8 cellular contexts compared by ENCODE assay signal in genomic region chr1:200619894-200620272, GRCh38. TPM values are rescaled to one million over a fixed set of nuclear protein-coding genes. Genes with fewer than 3 reads are reported as not detected.
A peak's percentile ranks its signal among the peaks of the same experiment; 100 is the strongest.
DNase-seq lines count a peak whose midpoint lies in the region; ATAC-seq, FAIRE-seq and TF ChIP-seq lines count a peak whose summit lies in the region.

No MANE protein-coding gene starts in this region.

- no peak for TF ChIP-seq EP300 in A549 (IDR thresholded peaks at IDR 0.05)

- WGBS in A549 (ENCODE audit: missing lambda C conversion rate), result 3% methylated on average over 6 of the region's 6 CpGs

- H3K27me3 ChIP-seq in HL-60 (ENCODE audit: insufficient read depth, poor library complexity, severe bottlenecking) (no peaks in the 10 kb centered on the region), brain microvascular endothelial cell (replicated peaks) (no peaks in the 10 kb centered on the region), mononuclear cell (ENCODE audit: insufficient read depth, low read length) (no peaks in the 10 kb centered on the region)

- no peaks in the 10 kb centered on the region for H3K36me3 ChIP-seq in brain microvascular endothelial cell (replicated peaks)

- H3K4me3 ChIP-seq in A549 (peak overlapping the region; percentile 86), HL-60 (replicated peaks; ENCODE audit: insufficient read depth, low read length) (peak overlapping the region; percentile 93), brain microvascular endothelial cell (ENCODE audit: low read depth, low read length) (peak overlapping the region; percentile 93), mononuclear cell (ENCODE audit: low read length) (peak overlapping the region; percentile 63)

- in situ Hi-C loops in brain microvascular endothelial cell (cut with HindIII; ENCODE audit: low pct_ligation_motif_present, low sequenced_read_pairs), result no loop called here

- no peak for FAIRE-seq in A549 (lab: Jason Lieb, UNC)
- no peak for FAIRE-seq in GM12892 (lab: Jason Lieb, UNC)

- no peak for TF ChIP-seq POLR2A in A549 (IDR thresholded peaks at IDR 0.05; ENCODE audit: low read length)
- no peak for TF ChIP-seq POLR2A in GM12892 (IDR thresholded peaks at IDR 0.05; ENCODE audit: low read depth, low read length)

- POLR2A ChIA-PET in A549 (lab: Yijun Ruan, JAX), result no interaction called here

- peak overlapping the region; percentile 75 for H3K4me2 ChIP-seq in A549

- H3K27ac ChIP-seq in A549, result peak overlapping the region; percentile 79 to 91
- peak overlapping the region; percentile 87 for H3K27ac ChIP-seq in HL-60 (replicated peaks)
- no peak overlapping the region for H3K27ac ChIP-seq in brain microvascular endothelial cell

- CTCF ChIA-PET in A549 (lab: Yijun Ruan, JAX), result interaction anchor here (0.7 to 6.5 kb wide), 2 partner anchors 181 to 275 kb away, joined by 3 to 68 read pairs; partner anchors contain the start of gene INAVA

- no peaks in the 10 kb centered on the region for H3K9me3 ChIP-seq in A549
- H3K9me3 ChIP-seq in mononuclear cell (ENCODE audit: low read depth, low read length), result no peaks in the 10 kb centered on the region

- TF ChIP-seq CTCF in A549 (IDR thresholded peaks at IDR 0.05) (no peak), HL-60 (IDR thresholded peaks at IDR 0.05; ENCODE audit: insufficient read depth, low read length) (no peak), brain microvascular endothelial cell (IDR thresholded peaks at IDR 0.05; ENCODE audit: low read depth, low read length, missing control alignments) (no peak)

- no peak for TF ChIP-seq RAD21 in A549 (conservative IDR thresholded peaks at IDR 0.05 in 1 of 2, IDR thresholded peaks at IDR 0.05 in 1 of 2)

- no peak for DNase-seq in A549 (ENCODE audit: low read depth in 1 of 2, low spot score in 1 of 2)
- no peak for DNase-seq in HL-60 (ENCODE audit: low read depth in 1 of 2, low spot score in 1 of 2)
- no peak for DNase-seq in brain microvascular endothelial cell
- DNase-seq in stimulated activated CD4-positive, alpha-beta T cell treated with anti-CD3 and anti-CD28 coated beads, Interleukin-4, amount 100 ng/mL, for 4 hours, result no peak
- no peak for DNase-seq in GM12892 (ENCODE audit: insufficient read length)

- ATAC-seq in A549 (no peak), GM19452 (IDR thresholded peaks at IDR 0.05; ENCODE audit: unreplicated experiment) (no peak), GM18907 (IDR thresholded peaks at IDR 0.05; ENCODE audit: unreplicated experiment) (no peak)

- H3K4me1 ChIP-seq in A549, result peaks cover 9% of the 10 kb centered on the region; the same call in 2 of the 3 replicates
- H3K4me1 ChIP-seq in mononuclear cell (ENCODE audit: insufficient read depth, low read length), result peaks cover 23% of the 10 kb centered on the region

TF ChIP-seq in A549, 52 proteins besides CTCF, POLR2A, EP300 and RAD21:
- no peak for TF ChIP-seq CEBPB (IDR thresholded peaks at IDR 0.05)
- TF ChIP-seq SMC3 (IDR thresholded peaks at IDR 0.05), result no peak
- no peak for TF ChIP-seq EHMT2 (IDR thresholded peaks at IDR 0.05; ENCODE audit: low read depth)

RNA-seq across cellular contexts. Expression of gene KIF14, which starts 0.7 kb away (rescaled TPM):
- polyA plus RNA-seq in A549 (2011; rRNA removed) (13.5 and 20.4 TPM in 2 replicates), A549 (2017; fragmentation: RNase III; extraction: RNeasy Plus Mini Kit Qiagen cat#74134 plus additional on column Dnase treatment) (12.3 to 13.3 TPM (median 13.0 TPM) in 3 replicates)
- 3.6 and 3.8 TPM in 2 replicates for polyA plus RNA-seq in A549 (2012; cell fraction: cytosol; rRNA removed)
- 2.9 and 4.2 TPM in 2 replicates for polyA plus RNA-seq in A549 (2012; cell fraction: nucleus; rRNA removed)
- polyA minus RNA-seq in A549 (2011; rRNA and poly(A)+ RNA removed), result 4.7 TPM in 2 replicates
- total RNA-seq in mononuclear cell, result 0.73 TPM
- polyA plus RNA-seq in GM12892 (2012; ENCODE audit: missing spikeins), result 5.8 TPM

RNA-seq across cellular contexts. Expression of gene DDX59, which starts 49.8 kb away (rescaled TPM):
- polyA plus RNA-seq in A549 (2011; rRNA removed) (28.7 and 42.9 TPM in 2 replicates), A549 (2017; fragmentation: RNase III; extraction: RNeasy Plus Mini Kit Qiagen cat#74134 plus additional on column Dnase treatment) (16.0 to 16.6 TPM (median 16.3 TPM) in 3 replicates)
- 9.3 and 9.9 TPM in 2 replicates for polyA plus RNA-seq in A549 (2012; cell fraction: cytosol; rRNA removed)
- polyA plus RNA-seq in A549 (2012; cell fraction: nucleus; rRNA removed), result 4.6 and 9.1 TPM in 2 replicates
- 20.9 and 23.3 TPM in 2 replicates for polyA minus RNA-seq in A549 (2011; rRNA and poly(A)+ RNA removed)
- total RNA-seq in mononuclear cell, result 16.7 TPM
- 35.1 TPM for polyA plus RNA-seq in GM12892 (2012; ENCODE audit: missing spikeins)
